Comparison of ENCODE assay signal across 11 cellular contexts in the genomic region with DNA sequence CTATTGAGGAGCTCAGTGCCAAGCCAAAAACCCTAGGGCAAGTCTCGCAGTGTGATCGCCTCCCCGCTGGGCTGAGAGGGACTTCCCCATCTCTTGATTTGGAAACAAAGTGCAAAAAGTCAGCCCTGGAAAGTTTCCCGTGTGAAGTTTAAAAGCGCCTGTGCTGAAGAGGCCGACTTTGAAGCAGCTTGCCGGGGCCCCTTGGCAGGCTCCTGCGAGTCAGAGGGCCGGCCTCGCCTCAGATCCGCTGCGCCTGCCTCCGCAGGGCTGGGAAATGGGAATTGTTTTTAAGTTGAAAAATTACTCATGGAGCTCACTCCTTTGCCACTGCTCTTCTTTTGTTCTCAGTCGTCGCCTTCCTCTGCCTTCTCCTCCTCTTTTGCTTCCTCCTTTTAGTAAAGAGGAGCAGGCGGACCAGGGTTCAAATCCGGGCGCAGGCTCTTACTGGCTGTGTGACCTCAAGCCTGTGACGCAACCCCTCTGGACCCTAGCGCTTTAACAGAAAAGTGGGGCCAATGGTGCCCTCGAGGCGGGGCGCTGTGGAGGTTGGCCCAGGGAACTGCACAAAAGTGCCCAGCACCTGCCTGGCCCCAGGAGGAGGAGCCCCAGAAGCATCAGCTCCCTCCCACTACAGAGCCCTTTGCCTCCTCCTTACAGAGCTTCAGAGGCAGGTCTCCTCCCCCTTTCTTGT. TPM values are rescaled to one million over a fixed set of nuclear protein-coding genes. Genes with fewer than 3 reads are reported as not detected.
DNase-seq lines count a peak whose midpoint lies in the region; FAIRE-seq and TF ChIP-seq lines count a peak whose summit lies in the region.
"Had no signal": no experiment of that assay in that cellular context is flagged by ENCODE, and none has a peak within 500 bp of the region (broad histone marks: within the 10 kb centered on the region; RNA-seq: fewer than 3 reads in every experiment).

No MANE protein-coding gene starts in this region.

- no peak overlapping the region for H3T11ph ChIP-seq in H9 (ENCODE audit: low read length)

- H2BK5ac ChIP-seq in H9 (ENCODE audit: insufficient read length, low read length) (no peak overlapping the region), neuronal stem cell (ENCODE audit: low read length) (no peak overlapping the region)

- H3K9me3 ChIP-seq in H9 (ENCODE audit: control insufficient read depth, low read depth, low read length) (no peaks in the 10 kb centered on the region), neuronal stem cell (replicated peaks in 1 of 2; ENCODE audit: control insufficient read depth in 2 of 2, insufficient read depth in 1 of 2, low read depth in 1 of 2, low read length in 2 of 2) (no peaks in the 10 kb centered on the region)

- 0 out of 2 replicates have a peak, but pooled peaks cover 2% of the 10 kb centered on the region for H3K4me1 ChIP-seq in H9 (ENCODE audit: insufficient read depth, low read length)
- peaks cover 5 to 29% of the 10 kb centered on the region in 2 donors for H3K4me1 ChIP-seq in neuronal stem cell (ENCODE audit: control insufficient read depth in 2 of 2, insufficient read depth in 1 of 2, low read depth in 1 of 2, low read length in 2 of 2)
- H3K4me1 ChIP-seq: parathyroid adenoma had no signal

- H2BK120ac ChIP-seq in H9 (ENCODE audit: low read depth, low read length, poor library complexity, severe bottlenecking) = no peak overlapping the region
- H2BK120ac ChIP-seq in neuronal stem cell (ENCODE audit: low read depth, low read length) = peak overlapping the region; percentile 84

- H3K23me2 ChIP-seq in H9 (ENCODE audit: insufficient read length, low read depth, low read length, poor library complexity, severe bottlenecking) = no peaks in the 10 kb centered on the region

- H3K14ac ChIP-seq in H9 (ENCODE audit: insufficient read depth, low read length) (no peak overlapping the region), neuronal stem cell (ENCODE audit: low read length) (no peak overlapping the region)

- H3K9me3 Mint-ChIP-seq in H9 = peaks cover 0 to 4% of the 10 kb centered on the region in 2 experiments; a peak in 2 of 5 replicates

- H3K56ac ChIP-seq in H9 (ENCODE audit: insufficient read length, low read depth, low read length) = no peak overlapping the region

- no CpG with 5 or more reads among the region's 23 CpGs for WGBS in H9 (ENCODE audit: extremely low coverage, insufficient read length, low lambda C conversion rate)
- WGBS in neuronal stem cell (ENCODE audit: extremely low coverage in 2 of 2, insufficient read length in 2 of 2, insufficient replicate concordance in 1 of 2), 2 donors = no CpG with 5 or more reads among the region's 23 CpGs

- H2AK5ac ChIP-seq in H9 (ENCODE audit: insufficient read length, low read length) (no peak overlapping the region), neuronal stem cell (ENCODE audit: low read depth, low read length) (peak overlapping the region; percentile 85)

- DNase-seq in GM10266 (ENCODE audit: extremely low spot score) (peak; percentile 71), H9 (peak; percentile 49), astrocyte of the hippocampus (ENCODE audit: low read depth, low spot score) (peak; percentile 51), neuronal stem cell (ENCODE audit: low spot score) (peak; percentile 15), NCI-H1694 (lab: John Stamatoyannopoulos, UW) (no peak), NCI-H1105 treated with DMSO at 0.1 percent for 48 hours (lab: John Stamatoyannopoulos, UW) (no peak), frontal cortex (ENCODE audit: low spot score in 2 of 2) (no peak), GM03348 (ENCODE audit: low spot score) (no peak)
- DNase-seq: T-helper 2 cell had no signal

- no peak overlapping the region for H2BK12ac ChIP-seq in H9 (ENCODE audit: insufficient read length, low read depth, low read length)
- H2BK12ac ChIP-seq in neuronal stem cell (ENCODE audit: low read length) = peak overlapping the region; percentile 63

- H3K36me3 ChIP-seq in neuronal stem cell (replicated peaks in 1 of 2; ENCODE audit: control insufficient read depth in 2 of 2, insufficient read depth in 2 of 2, low read length in 2 of 2) = no peaks in the 10 kb centered on the region

- no peak overlapping the region for H3K27ac Mint-ChIP-seq in H9

- no peak for TF ChIP-seq CTCF in GM10266 (IDR thresholded peaks at IDR 0.05; ENCODE audit: control insufficient read depth, insufficient read depth, low read depth, missing control alignments)
- TF ChIP-seq CTCF in H9 (conservative IDR thresholded peaks at IDR 0.05) = no peak

- H4K91ac ChIP-seq in H9 (ENCODE audit: insufficient read length, low read depth, low read length) (no peak overlapping the region), neuronal stem cell (ENCODE audit: low read depth, low read length, poor library complexity) (no peak overlapping the region)

- H2AFZ ChIP-seq in H9 (ENCODE audit: low read length) (no peak overlapping the region), neuronal stem cell (ENCODE audit: low read length) (no peak overlapping the region)
- H2AFZ ChIP-seq: parathyroid adenoma had no signal

- peak overlapping the region in 1 of 2 experiments; percentile 89; a peak in 2 of 5 replicates for H3K4me3 Mint-ChIP-seq in H9

- H3K23ac ChIP-seq in H9 (ENCODE audit: insufficient read length, low read depth, low read length) (no peak overlapping the region), neuronal stem cell (ENCODE audit: low read depth, low read length, poor library complexity) (no peak overlapping the region)

- peaks cover 79% of the 10 kb centered on the region for H3K27me3 Mint-ChIP-seq in H9 (ENCODE audit: low read depth)

- no peak overlapping the region for H2BK20ac ChIP-seq in H9 (ENCODE audit: low read depth, low read length, poor library complexity, severe bottlenecking)

- H3K79me2 ChIP-seq in H9 (ENCODE audit: insufficient read depth, low read length) = no peaks in the 10 kb centered on the region
- H3K79me2 ChIP-seq: parathyroid adenoma had no signal

- no peak overlapping the region for H3K4me3 ChIP-seq in neuronal stem cell (ENCODE audit: low read length in 2 of 2)

- H3K4me2 ChIP-seq in H9 (ENCODE audit: insufficient read depth, insufficient read length, low read length) (no peak overlapping the region), neuronal stem cell (ENCODE audit: insufficient read depth, low read length, poor library complexity, severe bottlenecking) (no peak overlapping the region)

- H4K20me1 ChIP-seq in H9 (ENCODE audit: control insufficient read depth, insufficient read depth, insufficient read length) = no peaks in the 10 kb centered on the region

- H3K18ac ChIP-seq in H9 (ENCODE audit: insufficient read length, low read depth, low read length) = no peak overlapping the region
- H3K18ac ChIP-seq in neuronal stem cell (ENCODE audit: low read length) = peak overlapping the region; percentile 87

- H3K79me1 ChIP-seq in H9 (ENCODE audit: insufficient read depth, low read depth, low read length, poor library complexity, severe bottlenecking) (no peaks in the 10 kb centered on the region), neuronal stem cell (ENCODE audit: low read depth, low read length) (peaks cover 2% of the 10 kb centered on the region)

- H3K27ac ChIP-seq in H9 (ENCODE audit: insufficient read length, low read depth, low read length) (no peak overlapping the region), neuronal stem cell (replicated peaks; ENCODE audit: low read length) (no peak overlapping the region)
- H3K27ac ChIP-seq: parathyroid adenoma had no signal

- peaks cover 67% of the 10 kb centered on the region for H3K27me3 ChIP-seq in H9 (ENCODE audit: insufficient read depth, low read length)
- peaks cover 0 to 75% (median 9%) of the 10 kb centered on the region in 3 experiments for H3K27me3 ChIP-seq in neuronal stem cell (ENCODE audit: control insufficient read depth in 3 of 3, insufficient read depth in 3 of 3, low read depth in 1 of 3, low read length in 3 of 3)

- H2BK15ac ChIP-seq in H9 (ENCODE audit: low read depth, low read length) = no peak overlapping the region
- peak overlapping the region; percentile 70 for H2BK15ac ChIP-seq in neuronal stem cell (ENCODE audit: low read length)

- peaks cover 19 to 46% of the 10 kb centered on the region in 2 experiments for H3K4me1 Mint-ChIP-seq in H9

- H3K36me3 Mint-ChIP-seq in H9 (ENCODE audit: insufficient read depth in 1 of 3, low read depth in 3 of 3) = no peaks in the 10 kb centered on the region

- H3K4ac ChIP-seq in H9 (ENCODE audit: low read depth, low read length) (no peak overlapping the region), neuronal stem cell (ENCODE audit: low read length) (no peak overlapping the region)

- FAIRE-seq in frontal cortex (lab: Jason Lieb, UNC) = no peak

- no peak overlapping the region for H4K5ac ChIP-seq in H9 (ENCODE audit: insufficient read length, low read depth, low read length)

- H3K9ac ChIP-seq in H9 (ENCODE audit: extremely low read depth, insufficient read length, low read length) (no peak overlapping the region), neuronal stem cell (ENCODE audit: low read depth, low read length, poor library complexity) (no peak overlapping the region)
- H3K9ac ChIP-seq: parathyroid adenoma had no signal

- H4K8ac ChIP-seq in H9 (replicated peaks; ENCODE audit: insufficient read length, low read depth, low read length) = no peak overlapping the region
- H4K8ac ChIP-seq in neuronal stem cell (ENCODE audit: low read depth, low read length) = no peak overlapping the region

RNA-seq across cellular contexts. Expression of a gene that starts 14.7 kb away (rescaled TPM):
- total RNA-seq in H9 (2021) (not detected in 2 replicates), frontal cortex (73.0 TPM)
- 373 TPM for polyA plus RNA-seq in neuronal stem cell (2013, experiment 1 of 2)
- 381 TPM for polyA plus RNA-seq in neuronal stem cell (2013, experiment 2 of 2)
- total RNA-seq: HT1080 had no signal

Comparison
In these comparisons a context has a peak if more than half of its experiments do, and no peak if none do; other contexts are left out.
1. DNase-seq: peak in GM10266 (single experiment), H9 (single experiment), astrocyte of the hippocampus (single experiment) and neuronal stem cell (single experiment); none in NCI-H1694 (single experiment), NCI-H1105 treated with DMSO at 0.1 percent for 48 hours (single experiment), frontal cortex (0 of 2) and GM03348 (single experiment).
2. RNA of a gene that starts 14.7 kb away (total RNA-seq): 73.0 TPM in frontal cortex (single experiment); not detected in H9; every median in the first group is over 10 times any median in the second.